Comparison of ENCODE assay signal across 10 cellular contexts in genomic region chr9:113957778-113958430, GRCh38.
DNase-seq lines count a peak whose midpoint lies in the region; ATAC-seq and TF ChIP-seq lines count a peak whose summit lies in the region.
"Had no signal": no experiment of that assay in that cellular context is flagged by ENCODE, and none has a peak within 500 bp of the region (broad histone marks: within the 10 kb centered on the region; RNA-seq: fewer than 3 reads in every experiment).

No MANE protein-coding gene starts in this region.

- H3K14ac ChIP-seq in IMR-90 (replicated peaks; ENCODE audit: low read depth, low read length): peak overlapping the region; percentile 73

- H3K4ac ChIP-seq in IMR-90 (ENCODE audit: low read depth, low read length): peak overlapping the region; percentile 92

- H3K4me3 ChIP-seq in AG04450 (ENCODE audit: low read depth, low read length) (peak overlapping the region; percentile 15; the same call in 1 of the 2 replicates), IMR-90 (ENCODE audit: insufficient read depth, low read depth, low read length) (no peak overlapping the region), mucosa of descending colon (no peak overlapping the region), testis (no peak overlapping the region), OCI-LY7 (ENCODE audit: low read depth, low read length, poor library complexity, severe bottlenecking) (no peak overlapping the region), H7 (ENCODE audit: insufficient read depth, low read depth, low read length) (no peak overlapping the region)
- H3K4me3 ChIP-seq: cardiac muscle cell had no signal

- WGBS in IMR-90 (ENCODE audit: extremely low coverage in 2 of 2, insufficient read length in 1 of 2), 2 experiments: no CpG with 5 or more reads among the region's 5 CpGs
- 65 to 73% methylated on average over 5 of the region's 5 CpGs for WGBS in testis, 2 donors

- POLR2A ChIA-PET in AG04450 (lab: Yijun Ruan, JAX) (no interaction called here), IMR-90 (lab: Charles Lee; ENCODE audit: unreplicated experiment) (no interaction called here), OCI-LY7 (lab: Charles Lee) (no interaction called here)

- H3K18ac ChIP-seq in IMR-90 (ENCODE audit: low read depth, low read length): peak overlapping the region; percentile 84

- H3K9me1 ChIP-seq in IMR-90 (ENCODE audit: insufficient read depth, low read length): peaks cover 42% of the 10 kb centered on the region

- H3K27ac ChIP-seq in AG04450 (ENCODE audit: low read depth, low read length): peak overlapping the region; percentile 89
- H3K27ac ChIP-seq in IMR-90 (ENCODE audit: insufficient read depth, low read length): peak overlapping the region; percentile 96
- no peak overlapping the region for H3K27ac ChIP-seq in testis
- no peak overlapping the region for H3K27ac ChIP-seq in OCI-LY7 (ENCODE audit: low read depth, low read length, poor library complexity, severe bottlenecking)
- H3K27ac ChIP-seq: cardiac muscle cell had no signal

- peak overlapping the region; percentile 91 for H4K91ac ChIP-seq in IMR-90 (ENCODE audit: insufficient read depth, low read depth, low read length)

- H3K23ac ChIP-seq in IMR-90 (ENCODE audit: low read depth, low read length): peak overlapping the region; percentile 86

- H2BK120ac ChIP-seq in IMR-90 (ENCODE audit: low read depth, low read length): peak overlapping the region; percentile 94

- peaks cover 4% of the 10 kb centered on the region; the same call in 1 of the 2 replicates for H3K36me3 ChIP-seq in IMR-90 (ENCODE audit: control insufficient read depth, insufficient read depth, low read length)
- no peaks in the 10 kb centered on the region for H3K36me3 ChIP-seq in mucosa of descending colon (ENCODE audit: low read depth)
- no peaks in the 10 kb centered on the region for H3K36me3 ChIP-seq in testis (ENCODE audit: low read depth, missing control alignments)
- no peaks in the 10 kb centered on the region for H3K36me3 ChIP-seq in OCI-LY7 (ENCODE audit: insufficient read depth, low read length)
- H3K36me3 ChIP-seq in H7 (replicated peaks; ENCODE audit: control insufficient read depth, insufficient read depth, low read length): no peaks in the 10 kb centered on the region; the same call in 1 of the 2 replicates
- H3K36me3 ChIP-seq: cardiac muscle cell had no signal

- DNase-seq in AG04450 (ENCODE audit: low read depth, low spot score) (peak; percentile 60), IMR-90 (peak; percentile 94), dermis microvascular lymphatic vessel endothelial cell (ENCODE audit: low read depth in 2 of 2) (peak; percentile 11 to 64), mucosa of descending colon (peak in 1 of 3 donors; percentile 56), testis (no peak), OCI-LY7 (ENCODE audit: low spot score) (no peak), H7 (no peak)
- DNase-seq: NCI-H526 treated with DMSO at 0.1 percent for 48 hours had no signal

- CTCF ChIA-PET in AG04450 (lab: Charles Lee) (interaction anchor here (0.8 kb wide), 1 partner anchor 79 kb away, joined by 3 read pairs; no protein-coding TSS in a partner anchor), IMR-90 (lab: Yijun Ruan, JAX) (interaction anchor here (0.7 to 1.0 kb wide), 2 partner anchors 34 to 237 kb away, joined by 3 to 4 read pairs; no protein-coding TSS in a partner anchor), OCI-LY7 (lab: Charles Lee; ENCODE audit: unreplicated experiment) (no interaction called here)

- H3K9me2 ChIP-seq in OCI-LY7 (ENCODE audit: insufficient read depth, low read length): no peaks in the 10 kb centered on the region

- no peaks in the 10 kb centered on the region for H3K79me2 ChIP-seq in OCI-LY7 (ENCODE audit: insufficient read depth, low read depth, low read length)

- intact Hi-C loops in IMR-90 (cut with micrococcal nuclease) (no loop called here), mucosa of descending colon (cut with DNase I, micrococcal nuclease) (no loop called here), testis (cut with DNase I; ENCODE audit: low total_unique reads) (no loop called here), OCI-LY7 (cut with micrococcal nuclease; ENCODE audit: unreplicated experiment) (no loop called here)

- no peak for TF ChIP-seq RAD21 in IMR-90 (IDR thresholded peaks at IDR 0.05; ENCODE audit: low read length)

- no peak for TF ChIP-seq CTCF in AG04450 (IDR thresholded peaks at IDR 0.05; ENCODE audit: low read depth, low read length)
- no peak for TF ChIP-seq CTCF in IMR-90 (conservative IDR thresholded peaks at IDR 0.05; ENCODE audit: low read depth, low read length)
- no peak for TF ChIP-seq CTCF in mucosa of descending colon (IDR thresholded peaks at IDR 0.05)
- no peak for TF ChIP-seq CTCF in testis (IDR thresholded peaks at IDR 0.05)
- TF ChIP-seq CTCF in OCI-LY7 (conservative IDR thresholded peaks at IDR 0.05; ENCODE audit: low read length): no peak

- peak overlapping the region; percentile 76 for H3K4me2 ChIP-seq in IMR-90 (ENCODE audit: low read depth, low read length)
- H3K4me2 ChIP-seq in OCI-LY7 (ENCODE audit: low read length): no peak overlapping the region

- H2AFZ ChIP-seq in IMR-90 (replicated peaks; ENCODE audit: low read length, poor library complexity) (peak overlapping the region; percentile 53), OCI-LY7 (ENCODE audit: low read length) (no peak overlapping the region)

- no peak for TF ChIP-seq POLR2A in IMR-90 (IDR thresholded peaks at IDR 0.05; ENCODE audit: low read depth, low read length)
- no peak for TF ChIP-seq POLR2A in testis (IDR thresholded peaks at IDR 0.05)

- dilution Hi-C loops in IMR-90 (cut with HindIII; ENCODE audit: low sequenced_read_pairs, unreplicated experiment): no loop called here

- H2AK5ac ChIP-seq in IMR-90 (ENCODE audit: low read depth, low read length): peak overlapping the region; percentile 98

- H2BK5ac ChIP-seq in IMR-90 (ENCODE audit: low read depth, low read length, poor library complexity, severe bottlenecking): peak overlapping the region; percentile 78

- ATAC-seq in IMR-90 (ENCODE audit: low read depth): peak; percentile 80
- peak; percentile 78 for ATAC-seq in mucosa of descending colon
- ATAC-seq in GM21423 (IDR thresholded peaks at IDR 0.05; ENCODE audit: unreplicated experiment): no peak

- H2BK20ac ChIP-seq in IMR-90 (ENCODE audit: low read depth, low read length): peak overlapping the region; percentile 77

- H3K79me1 ChIP-seq in IMR-90 (ENCODE audit: low read depth in 1 of 2, low read length in 2 of 2): peaks cover 67 to 85% of the 10 kb centered on the region in 2 experiments

- H2AK9ac ChIP-seq in IMR-90 (replicated peaks; ENCODE audit: low read depth, low read length, poor library complexity): peak overlapping the region; percentile 59

- peak overlapping the region; percentile 69 for H3K56ac ChIP-seq in IMR-90 (ENCODE audit: extremely low read depth, insufficient read depth, low read length)

- peak overlapping the region; percentile 71; the same call in 2 of the 3 replicates for H2BK15ac ChIP-seq in IMR-90 (ENCODE audit: low read depth, low read length)

- H4K8ac ChIP-seq in IMR-90 (ENCODE audit: low read depth in 2 of 2, low read length in 2 of 2): peak overlapping the region; percentile 76 to 89

- H4K20me1 ChIP-seq in IMR-90 (ENCODE audit: insufficient read depth, low read length): peaks cover 6% of the 10 kb centered on the region
- no peaks in the 10 kb centered on the region for H4K20me1 ChIP-seq in OCI-LY7 (ENCODE audit: insufficient read depth, low read length)

- H3K4me1 ChIP-seq in IMR-90 (ENCODE audit: control insufficient read depth, insufficient read depth, low read length) (peaks cover 48% of the 10 kb centered on the region), mucosa of descending colon (ENCODE audit: low read depth) (no peaks in the 10 kb centered on the region), testis (peaks cover 4% of the 10 kb centered on the region), OCI-LY7 (ENCODE audit: insufficient read depth, low read length, poor library complexity, severe bottlenecking) (no peaks in the 10 kb centered on the region)

- BruUV-seq in IMR-90 (replicated peaks; lab: Mats Ljungman, UMichigan) (no TSS peak), OCI-LY7 (replicated peaks; lab: Mats Ljungman, UMichigan) (no TSS peak)

- in situ Hi-C loops in IMR-90 (cut with MboI; ENCODE audit: low sequenced_read_pairs): no loop called here

- H3K27me3 ChIP-seq in AG04450 (ENCODE audit: control insufficient read depth, insufficient read depth, low read length) (no peaks in the 10 kb centered on the region), IMR-90 (ENCODE audit: control insufficient read depth, insufficient read depth, low read length) (no peaks in the 10 kb centered on the region), testis (no peaks in the 10 kb centered on the region), H7 (ENCODE audit: control insufficient read depth, insufficient read depth, low read length) (no peaks in the 10 kb centered on the region)
- H3K27me3 ChIP-seq: cardiac muscle cell had no signal

- H3K9me3 ChIP-seq in AG04450 (ENCODE audit: control insufficient read depth, insufficient read depth, low read length) (no peaks in the 10 kb centered on the region), IMR-90 (ENCODE audit: control insufficient read depth, insufficient read depth, low read length) (no peaks in the 10 kb centered on the region), mucosa of descending colon (no peaks in the 10 kb centered on the region), testis (no peaks in the 10 kb centered on the region), OCI-LY7 (ENCODE audit: low read length) (no peaks in the 10 kb centered on the region)

- peak overlapping the region; percentile 62 for H3K9ac ChIP-seq in IMR-90 (ENCODE audit: low read depth, low read length)

- peak overlapping the region; percentile 71 for H4K5ac ChIP-seq in IMR-90 (ENCODE audit: low read depth, low read length)

TF ChIP-seq in IMR-90, 13 proteins besides CTCF, POLR2A, EP300 and RAD21:
- no peak for TF ChIP-seq MAZ (IDR thresholded peaks at IDR 0.05; ENCODE audit: borderline replicate concordance, low read depth, low read length)
- 0 out of 2 replicates have a peak, but pooled peaks have one; percentile 18 for TF ChIP-seq FOS (IDR thresholded peaks at IDR 0.05; ENCODE audit: low read depth, low read length)
- peak; percentile 78 for TF ChIP-seq USF2 (IDR thresholded peaks at IDR 0.05; ENCODE audit: low read depth, low read length)

Comparison
In these comparisons a context has a peak if more than half of its experiments do, and no peak if none do; other contexts are left out.
1. DNase-seq: peak in AG04450 (single experiment), IMR-90 (single experiment) and dermis microvascular lymphatic vessel endothelial cell (2 of 2); none in testis (single experiment), OCI-LY7 (single experiment) and H7 (single experiment).
2. H3K27ac ChIP-seq: peak in AG04450 (single experiment) and IMR-90 (single experiment); none in testis (0 of 2) and OCI-LY7 (single experiment).